ENCODE assay signal across 11 cellular contexts in genomic region chr11:103875855-103876510, GRCh38.
DNase-seq lines count a peak whose midpoint lies in the region; ATAC-seq and TF ChIP-seq lines count a peak whose summit lies in the region.
"Had no signal": no experiment of that assay in that cellular context is flagged by ENCODE, and none has a peak within 500 bp of the region (broad histone marks: within the 10 kb centered on the region; RNA-seq: fewer than 3 reads in every experiment).

No MANE protein-coding gene starts in this region.

- TF ChIP-seq CTCF in coronary artery (IDR thresholded peaks at IDR 0.05): no peak

- H3K27ac ChIP-seq in coronary artery: no peak overlapping the region
- H3K27ac ChIP-seq: C4-2B, SJSA1 had no signal

- no peak overlapping the region for H3K4me3 ChIP-seq in coronary artery
- H3K4me3 ChIP-seq: SJSA1 had no signal

- no peak for DNase-seq in NCI-H1417 (lab: John Stamatoyannopoulos, UW)
- no peak for DNase-seq in SW480 (ENCODE audit: low spot score)
- DNase-seq in GM03348 (ENCODE audit: low spot score): no peak
- DNase-seq in coronary artery (ENCODE audit: low spot score): no peak
- DNase-seq: NCI-H345 had no signal

- peak; percentile 96 for ATAC-seq in GM18502 (IDR thresholded peaks at IDR 0.05; ENCODE audit: poor library complexity, unreplicated experiment)
- ATAC-seq in GM19452 (IDR thresholded peaks at IDR 0.05; ENCODE audit: unreplicated experiment): peak; percentile 96
- peak; percentile 92 for ATAC-seq in HG02885 (IDR thresholded peaks at IDR 0.05; ENCODE audit: poor library complexity, unreplicated experiment)
- peak; percentile 92 for ATAC-seq in HG03571 (IDR thresholded peaks at IDR 0.05; ENCODE audit: unreplicated experiment)
